Comparison of ENCODE assay signal across 7 cellular contexts in genomic region chr14:50830044-50830931, GRCh38. TPM values are rescaled to one million over a fixed set of nuclear protein-coding genes. Genes with fewer than 3 reads are reported as not detected.
DNase-seq lines count a peak whose midpoint lies in the region; ATAC-seq and TF ChIP-seq lines count a peak whose summit lies in the region.

No MANE protein-coding gene starts in this region.

- ATAC-seq in GM18502 (IDR thresholded peaks at IDR 0.05; ENCODE audit: poor library complexity, unreplicated experiment) (peak; percentile 39), HG02852 (IDR thresholded peaks at IDR 0.05; ENCODE audit: unreplicated experiment) (peak; percentile 46)

- H3K4me1 Mint-ChIP-seq in dendritic cell treated with granulocyte-macrophage colony-stimulating factor and Interleukin-4, amounts not matched to agents 40 ng/mL and 50 ng/mL, for 4 days (ENCODE audit: low read depth) = peaks cover 57% of the 10 kb centered on the region

- H3K4me3 Mint-ChIP-seq in dendritic cell treated with granulocyte-macrophage colony-stimulating factor and Interleukin-4, amounts not matched to agents 40 ng/mL and 50 ng/mL, for 4 days = peak overlapping the region; percentile 84

- H3K27ac Mint-ChIP-seq in dendritic cell treated with granulocyte-macrophage colony-stimulating factor and Interleukin-4, amounts not matched to agents 40 ng/mL and 50 ng/mL, for 4 days = peak overlapping the region; percentile 61

- peaks cover 26% of the 10 kb centered on the region for H3K36me3 Mint-ChIP-seq in dendritic cell treated with granulocyte-macrophage colony-stimulating factor and Interleukin-4, amounts not matched to agents 40 ng/mL and 50 ng/mL, for 4 days (ENCODE audit: low read depth)

- no peak for TF ChIP-seq CTCF in lower leg skin (IDR thresholded peaks at IDR 0.05)

- DNase-seq in NCI-H2029 treated with DMSO at 0.1 percent for 48 hours (lab: John Stamatoyannopoulos, UW) = peak; percentile 31
- peak; percentile 70 for DNase-seq in activated CD4-positive, alpha-beta T cell treated with anti-CD3 and anti-CD28 coated beads for 48 hours
- DNase-seq in lower leg skin (ENCODE audit: low spot score in 2 of 2) = peak; percentile 50 to 91
- DNase-seq in stimulated activated CD4-positive, alpha-beta T cell treated with anti-CD3 and anti-CD28 coated beads, Interleukin-4, amount 100 ng/mL, for 48 hours (ENCODE audit: low read depth in 2 of 2) = peak; percentile 35 to 53

- H3K27me3 Mint-ChIP-seq in dendritic cell treated with granulocyte-macrophage colony-stimulating factor and Interleukin-4, amounts not matched to agents 40 ng/mL and 50 ng/mL, for 4 days = peaks cover 7% of the 10 kb centered on the region

- intact Hi-C loops in dendritic cell treated with granulocyte-macrophage colony-stimulating factor and Interleukin-4, amounts not matched to agents 40 ng/mL and 50 ng/mL, for 4 days (cut with micrococcal nuclease) = loop anchor here (2.0 to 5.0 kb wide), 2 partner anchors 31 to 598 kb away; partner anchors contain the start of gene SOS2
- intact Hi-C loops in lower leg skin (cut with DNase I; ENCODE audit: low total_unique reads) = no loop called here

- H3K4me3 ChIP-seq in lower leg skin (ENCODE audit: low read depth, poor library complexity, severe bottlenecking) = peak overlapping the region; percentile 83

- WGBS in lower leg skin, 2 donors = 0 to 1% methylated on average over 35 to 51 of the region's 93 CpGs

- H3K9me3 Mint-ChIP-seq in dendritic cell treated with granulocyte-macrophage colony-stimulating factor and Interleukin-4, amounts not matched to agents 40 ng/mL and 50 ng/mL, for 4 days = no peaks in the 10 kb centered on the region

- no peak for TF ChIP-seq POLR2A in lower leg skin (IDR thresholded peaks at IDR 0.05)

RNA-seq across cellular contexts. Expression of gene NIN, which starts 0.7 kb away (rescaled TPM):
- 10 to 100 TPM; 22.7 to 32.2 (median 28.5) TPM for total RNA-seq in lower leg skin

RNA-seq across cellular contexts. Expression of gene ABHD12B, which starts 41.6 kb away (rescaled TPM):
- total RNA-seq in lower leg skin = 10 to 100 TPM; 20.9 to 77.3 (median 36.2) TPM

Comparison
In these comparisons a context has a peak if more than half of its experiments do, and no peak if none do; other contexts are left out.
1. Peak in every context shown above with its lines: DNase-seq, ATAC-seq and H3K4me3 ChIP-seq.